39 cellular contexts compared by ENCODE assay signal in the genomic region with DNA sequence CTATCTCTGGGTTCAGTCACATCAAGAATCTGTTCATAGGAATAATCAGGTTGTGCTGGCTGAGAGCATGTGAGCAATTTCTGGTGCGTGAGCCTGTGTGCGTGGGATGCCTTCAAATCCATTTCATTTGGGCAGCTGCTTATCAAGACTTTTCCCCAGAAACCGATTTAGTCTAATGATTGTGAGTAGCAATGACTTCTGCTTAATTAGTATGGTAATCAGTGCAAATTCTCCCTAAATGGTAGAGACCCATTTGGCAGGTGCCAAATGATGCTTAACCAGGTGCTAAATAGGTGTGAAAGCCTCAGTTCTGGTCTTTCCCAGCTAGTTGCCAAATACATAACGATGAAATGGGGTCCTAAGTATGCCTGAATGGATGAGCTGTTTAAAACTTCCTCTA.
"Had no signal": no experiment of that assay in that cellular context is flagged by ENCODE, and none has a peak within 500 bp of the region (broad histone marks: within the 10 kb centered on the region; RNA-seq: fewer than 3 reads in every experiment).

No MANE protein-coding gene starts in this region.

- H3K9me3 ChIP-seq: adrenal gland, body of pancreas, breast epithelium had no signal

- H3K27me3 ChIP-seq: adrenal gland, body of pancreas, brain microvascular endothelial cell, breast epithelium had no signal

- H3K27ac ChIP-seq: adrenal gland, body of pancreas, brain microvascular endothelial cell, breast epithelium, WERI-Rb-1 had no signal

- H3K4me3 ChIP-seq: adrenal gland, body of pancreas, breast epithelium had no signal

- H3K27ac Mint-ChIP-seq: activated CD4-positive, alpha-beta memory T cell treated with anti-CD3 and anti-CD28 coated beads, Interleukin-2, amount 10 ng/mL, durations not matched to agents 7 days and 5 days; activated CD4-positive, alpha-beta T cell treated with anti-CD3 and anti-CD28 coated beads for 36 hours; activated CD4-positive, alpha-beta T cell treated with anti-CD3 and anti-CD28 coated beads, Interleukin-2, amount 10 ng/mL, durations not matched to agents 7 days and 5 days; activated CD8-positive, alpha-beta memory T cell treated with anti-CD3 and anti-CD28 coated beads, Interleukin-2, amount 10 ng/mL, durations not matched to agents 7 days and 5 days; activated CD8-positive, alpha-beta T cell treated with anti-CD3 and anti-CD28 coated beads, Interleukin-2, amount 10 ng/mL, durations not matched to agents 7 days and 5 days; activated naive CD4-positive, alpha-beta T cell treated with anti-CD3 and anti-CD28 coated beads, Interleukin-2, amount 10 ng/mL, durations not matched to agents 7 days and 5 days; activated naive CD4-positive, alpha-beta T cell treated with anti-CD3 and anti-CD28 coated beads, Interleukin-2, amount 50 U/mL, for 24 hours; activated naive CD8-positive, alpha-beta T cell; activated naive CD8-positive, alpha-beta T cell treated with anti-CD3 and anti-CD28 coated beads, Interleukin-2, amount 10 ng/mL, durations not matched to agents 7 days and 5 days; activated T-cell treated with anti-CD3 and anti-CD28 coated beads, Interleukin-2, amount 50 U/mL, for 24 hours; activated T-helper 2 cell treated with anti-CD3 and anti-CD28 coated beads, Interferon-gamma antibody, Interleukin-2, Interleukin-4, amounts not matched to agents 10 μg/mL and 5 μg/mL and 100 μg/mL, durations not matched to agents 14 hours and 24 hours and 36 hours; T-helper 1 cell treated with Interleukin-12 subunit alpha and Interleukin-12 subunit beta and Interleukin-4 antibody, amounts not matched to agents 30 μg/mL and 1 μg/mL, for 36 hours; T-helper 2 cell treated with Interferon-gamma antibody and Interleukin-4, amounts not matched to agents 5 μg/mL and 100 μg/mL, for 36 hours; WTC11 had no signal

- ATAC-seq: activated CD4-positive, alpha-beta T cell treated with anti-CD3 and anti-CD28 coated beads for 36 hours; activated CD4-positive, CD25-positive, alpha-beta regulatory T cell treated with anti-CD3 and anti-CD28 coated beads, Interleukin-2, amount 50 U/mL, for 24 hours; activated CD8-positive, alpha-beta memory T cell treated with anti-CD3 and anti-CD28 coated beads, Interleukin-2, amount 10 ng/mL, durations not matched to agents 7 days and 5 days; activated CD8-positive, alpha-beta T cell treated with anti-CD3 and anti-CD28 coated beads, Interleukin-2, amount 10 ng/mL, durations not matched to agents 7 days and 5 days; body of pancreas; WTC11 had no signal

- H3K9me3 Mint-ChIP-seq: activated CD4-positive, alpha-beta memory T cell treated with anti-CD3 and anti-CD28 coated beads, Interleukin-2, amount 10 ng/mL, durations not matched to agents 7 days and 5 days; activated CD4-positive, alpha-beta T cell treated with anti-CD3 and anti-CD28 coated beads, Interleukin-2, amount 10 ng/mL, durations not matched to agents 7 days and 5 days; activated naive CD4-positive, alpha-beta T cell treated with anti-CD3 and anti-CD28 coated beads, Interleukin-2, amount 10 ng/mL, durations not matched to agents 7 days and 5 days; activated naive CD4-positive, alpha-beta T cell treated with anti-CD3 and anti-CD28 coated beads, Interleukin-2, amount 50 U/mL, for 24 hours; activated naive CD8-positive, alpha-beta T cell treated with anti-CD3 and anti-CD28 coated beads, Interleukin-2, amount 10 ng/mL, durations not matched to agents 7 days and 5 days; activated T-cell treated with anti-CD3 and anti-CD28 coated beads, Interleukin-2, amount 50 U/mL, for 24 hours; activated T-helper 2 cell treated with anti-CD3 and anti-CD28 coated beads, Interferon-gamma antibody, Interleukin-2, Interleukin-4, amounts not matched to agents 10 μg/mL and 5 μg/mL and 100 μg/mL, durations not matched to agents 14 hours and 24 hours and 36 hours; T-helper 1 cell treated with Interleukin-12 subunit alpha and Interleukin-12 subunit beta and Interleukin-4 antibody, amounts not matched to agents 30 μg/mL and 1 μg/mL, for 36 hours; T-helper 2 cell treated with Interferon-gamma antibody and Interleukin-4, amounts not matched to agents 5 μg/mL and 100 μg/mL, for 36 hours; WTC11 had no signal

- H3K4me1 ChIP-seq: body of pancreas, breast epithelium had no signal

- H3K36me3 Mint-ChIP-seq: activated CD8-positive, alpha-beta memory T cell treated with anti-CD3 and anti-CD28 coated beads, Interleukin-2, amount 10 ng/mL, durations not matched to agents 7 days and 5 days; activated naive CD4-positive, alpha-beta T cell treated with anti-CD3 and anti-CD28 coated beads, Interleukin-2, amount 10 ng/mL, durations not matched to agents 7 days and 5 days; activated naive CD4-positive, alpha-beta T cell treated with anti-CD3 and anti-CD28 coated beads, Interleukin-2, amount 50 U/mL, for 24 hours; activated naive CD8-positive, alpha-beta T cell; activated naive CD8-positive, alpha-beta T cell treated with anti-CD3 and anti-CD28 coated beads, Interleukin-2, amount 10 ng/mL, durations not matched to agents 7 days and 5 days; WTC11 had no signal

- FAIRE-seq: astrocyte, TTC549 had no signal

- H3K4me1 Mint-ChIP-seq: activated CD4-positive, alpha-beta memory T cell treated with anti-CD3 and anti-CD28 coated beads, Interleukin-2, amount 10 ng/mL, durations not matched to agents 7 days and 5 days; activated CD4-positive, alpha-beta T cell treated with anti-CD3 and anti-CD28 coated beads, Interleukin-2, amount 10 ng/mL, durations not matched to agents 7 days and 5 days; activated CD8-positive, alpha-beta memory T cell treated with anti-CD3 and anti-CD28 coated beads, Interleukin-2, amount 10 ng/mL, durations not matched to agents 7 days and 5 days; activated naive CD4-positive, alpha-beta T cell treated with anti-CD3 and anti-CD28 coated beads, Interleukin-2, amount 10 ng/mL, durations not matched to agents 7 days and 5 days; activated naive CD4-positive, alpha-beta T cell treated with anti-CD3 and anti-CD28 coated beads, Interleukin-2, amount 50 U/mL, for 24 hours; activated naive CD8-positive, alpha-beta T cell treated with anti-CD3 and anti-CD28 coated beads, Interleukin-2, amount 10 ng/mL, durations not matched to agents 7 days and 5 days; WTC11 had no signal

- H3K4me3 Mint-ChIP-seq: activated CD4-positive, alpha-beta memory T cell treated with anti-CD3 and anti-CD28 coated beads, Interleukin-2, amount 10 ng/mL, durations not matched to agents 7 days and 5 days; activated CD4-positive, alpha-beta T cell treated with anti-CD3 and anti-CD28 coated beads for 36 hours; activated CD4-positive, alpha-beta T cell treated with anti-CD3 and anti-CD28 coated beads, Interleukin-2, amount 10 ng/mL, durations not matched to agents 7 days and 5 days; activated CD8-positive, alpha-beta memory T cell treated with anti-CD3 and anti-CD28 coated beads, Interleukin-2, amount 10 ng/mL, durations not matched to agents 7 days and 5 days; activated CD8-positive, alpha-beta T cell treated with anti-CD3 and anti-CD28 coated beads, Interleukin-2, amount 10 ng/mL, durations not matched to agents 7 days and 5 days; activated naive CD4-positive, alpha-beta T cell treated with anti-CD3 and anti-CD28 coated beads, Interleukin-2, amount 10 ng/mL, durations not matched to agents 7 days and 5 days; activated naive CD4-positive, alpha-beta T cell treated with anti-CD3 and anti-CD28 coated beads, Interleukin-2, amount 50 U/mL, for 24 hours; activated naive CD8-positive, alpha-beta T cell; activated naive CD8-positive, alpha-beta T cell treated with anti-CD3 and anti-CD28 coated beads, Interleukin-2, amount 10 ng/mL, durations not matched to agents 7 days and 5 days; activated T-cell treated with anti-CD3 and anti-CD28 coated beads, Interleukin-2, amount 50 U/mL, for 24 hours; T-helper 1 cell treated with Interleukin-12 subunit alpha and Interleukin-12 subunit beta and Interleukin-4 antibody, amounts not matched to agents 30 μg/mL and 1 μg/mL, for 36 hours; T-helper 2 cell treated with Interferon-gamma antibody and Interleukin-4, amounts not matched to agents 5 μg/mL and 100 μg/mL, for 36 hours; WTC11 had no signal

- H3K36me3 ChIP-seq: adrenal gland, brain microvascular endothelial cell, breast epithelium, WERI-Rb-1 had no signal

- DNase-seq: activated CD4-positive, alpha-beta memory T cell treated with anti-CD3 and anti-CD28 coated beads, Interleukin-2, amount 10 ng/mL, durations not matched to agents 7 days and 5 days; activated CD4-positive, alpha-beta T cell treated with anti-CD3 and anti-CD28 coated beads for 1 hour; activated CD4-positive, alpha-beta T cell treated with anti-CD3 and anti-CD28 coated beads for 36 hours; activated CD4-positive, alpha-beta T cell treated with anti-CD3 and anti-CD28 coated beads for 48 hours; activated CD4-positive, alpha-beta T cell treated with anti-CD3 and anti-CD28 coated beads, Interleukin-2, amount 10 ng/mL, durations not matched to agents 7 days and 5 days; activated CD4-positive, alpha-beta T cell treated with anti-CD3 and anti-CD28 coated beads, Interleukin-2, amount 50 U/mL, for 48 hours; activated CD4-positive, CD25-positive, alpha-beta regulatory T cell; activated CD8-positive, alpha-beta memory T cell treated with anti-CD3 and anti-CD28 coated beads for 24 hours; activated CD8-positive, alpha-beta memory T cell treated with anti-CD3 and anti-CD28 coated beads, Interleukin-2, amount 10 ng/mL, durations not matched to agents 7 days and 5 days; activated CD8-positive, alpha-beta memory T cell treated with anti-CD3 and anti-CD28 coated beads, Interleukin-2, amount 50 U/mL, for 48 hours; activated CD8-positive, alpha-beta T cell treated with anti-CD3 and anti-CD28 coated beads, Interleukin-2, amount 10 ng/mL, durations not matched to agents 7 days and 5 days; activated effector memory CD4-positive, alpha-beta T cell treated with Interleukin-2 at 50 U/mL for 16 hours; activated gamma-delta T cell; activated naive CD4-positive, alpha-beta T cell treated with anti-CD3 and anti-CD28 coated beads, Interleukin-2, amount 10 ng/mL, durations not matched to agents 7 days and 5 days; activated naive CD4-positive, alpha-beta T cell treated with Interleukin-2 at 50 U/mL for 16 hours; activated naive CD8-positive, alpha-beta T cell treated with anti-CD3 and anti-CD28 coated beads, Interleukin-2, amount 10 ng/mL, durations not matched to agents 7 days and 5 days; activated T-cell treated with anti-CD3 and anti-CD28 coated beads, Interleukin-2, amount 50 U/mL, for 24 hours; activated T-cell treated with anti-CD3 and anti-CD28 coated beads, Interleukin-2, amount 50 U/mL, for 48 hours; adrenal gland; amniotic stem cell; aorta; body of pancreas; brain microvascular endothelial cell; central memory CD4-positive, alpha-beta T cell; SW 1271; T-helper 1 cell; T-helper 2 cell; T-helper 9 cell; WERI-Rb-1 had no signal
